ENCODE assay signal across 27 cellular contexts in the genomic region with DNA sequence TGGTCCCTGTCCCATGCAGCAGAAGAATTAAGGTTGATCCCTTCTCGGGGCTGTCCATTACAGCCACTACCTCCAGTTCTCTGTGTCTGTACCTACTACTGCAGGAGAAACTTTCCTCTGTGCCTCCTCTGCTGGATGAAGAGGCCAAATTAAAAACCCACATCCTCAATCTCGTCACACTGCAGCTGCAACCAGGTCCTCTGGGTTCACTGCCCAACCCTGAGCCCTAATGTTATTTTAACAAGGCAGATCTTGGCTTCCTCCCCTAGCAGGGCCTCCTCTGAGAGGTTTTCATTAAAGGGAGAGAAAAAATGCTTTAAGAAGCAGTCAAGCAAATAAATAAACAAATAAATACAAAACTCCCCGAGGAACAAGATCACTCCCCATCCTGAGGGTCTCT.
DNase-seq lines count a peak whose midpoint lies in the region; ATAC-seq and TF ChIP-seq lines count a peak whose summit lies in the region.
"Had no signal": no experiment of that assay in that cellular context is flagged by ENCODE, and none has a peak within 500 bp of the region (broad histone marks: within the 10 kb centered on the region; RNA-seq: fewer than 3 reads in every experiment).

No MANE protein-coding gene starts in this region.

- CTCF ChIA-PET in activated CD8-positive, alpha-beta T cell treated with anti-CD3 and anti-CD28 coated beads for 36 hours (lab: Charles Lee), result interaction anchor here (0.8 kb wide), 1 partner anchor 23 kb away, joined by 3 read pairs; no protein-coding TSS in a partner anchor

- H3K9me3 Mint-ChIP-seq in natural killer cell, result no peaks in the 10 kb centered on the region
- H3K9me3 Mint-ChIP-seq in natural killer cell treated with Interleukin-12 subunit alpha and Interleukin-12 subunit beta and Interleukin-15 and Interleukin-18, amount 100 ng/mL, for 72 hours, result no peaks in the 10 kb centered on the region
- no peaks in the 10 kb centered on the region for H3K9me3 Mint-ChIP-seq in activated CD8-positive, alpha-beta T cell treated with anti-CD3 and anti-CD28 coated beads for 36 hours
- no peaks in the 10 kb centered on the region for H3K9me3 Mint-ChIP-seq in stimulated activated effector memory CD8-positive, alpha-beta T cell treated with anti-CD3 and anti-CD28 coated beads, Interleukin-12 subunit alpha, Interleukin-12 subunit beta, amount 100 ng/mL, for 72 hours
- H3K9me3 Mint-ChIP-seq: activated B cell treated with CpG ODN at 0.5 μM for 24 hours; activated T-helper 1 cell treated with anti-CD3 and anti-CD28 coated beads, Interleukin-12 subunit alpha, Interleukin-12 subunit beta, Interleukin-2, Interleukin-4 antibody, amounts not matched to agents 30 ng/mL and 10 ng/mL and 1 ng/mL, durations not matched to agents 14 hours and 24 hours and 36 hours; HFFc6; memory B cell; stimulated activated naive CD8-positive, alpha-beta T cell treated with anti-CD3 and anti-CD28 coated beads, Interleukin-15, amount 100 ng/mL, for 72 hours had no signal

- no peak for DNase-seq in natural killer cell
- DNase-seq in natural killer cell treated with Interleukin-12 subunit alpha and Interleukin-12 subunit beta and Interleukin-15 and Interleukin-18, amount 100 ng/mL, for 72 hours (ENCODE audit: low spot score), result no peak
- no peak for DNase-seq in activated CD8-positive, alpha-beta T cell treated with anti-CD3 and anti-CD28 coated beads for 36 hours
- no peak for DNase-seq in stimulated activated effector memory CD8-positive, alpha-beta T cell treated with anti-CD3 and anti-CD28 coated beads, Interleukin-12 subunit alpha, Interleukin-12 subunit beta, amount 100 ng/mL, for 72 hours (ENCODE audit: low spot score in 2 of 2)
- no peak for DNase-seq in NCI-H1105 (lab: John Stamatoyannopoulos, UW)
- no peak for DNase-seq in T-helper 9 cell
- DNase-seq: activated B cell treated with CpG ODN at 0.5 μM for 24 hours; activated CD8-positive, alpha-beta memory T cell treated with anti-CD3 and anti-CD28 coated beads, Interleukin-2, amount 50 U/mL, for 48 hours; activated naive CD4-positive, alpha-beta T cell treated with anti-CD3 and anti-CD28 coated beads, Interleukin-2, amount 50 U/mL, for 16 hours; Caco-2; GOT3; HFFc6; MG63; NCI-H2081; NCI-H524 treated with DMSO at 0.1 percent for 48 hours; PC-9; SHP77 treated with DMSO at 0.1 percent for 48 hours; stimulated activated CD8-positive, alpha-beta memory T cell treated with anti-CD3 and anti-CD28 coated beads, Interleukin-4, amount 100 ng/mL, for 48 hours; stimulated activated naive CD8-positive, alpha-beta T cell treated with anti-CD3 and anti-CD28 coated beads, Interleukin-15, amount 100 ng/mL, for 72 hours had no signal

- peak overlapping the region; percentile 56 to 85 for H3K27ac Mint-ChIP-seq in natural killer cell
- H3K27ac Mint-ChIP-seq in natural killer cell treated with Interleukin-12 subunit alpha and Interleukin-12 subunit beta and Interleukin-15 and Interleukin-18, amount 100 ng/mL, for 72 hours, result peak overlapping the region in 1 of 2 donors; percentile 11
- H3K27ac Mint-ChIP-seq in activated CD8-positive, alpha-beta T cell treated with anti-CD3 and anti-CD28 coated beads for 36 hours, result no peak overlapping the region
- H3K27ac Mint-ChIP-seq in stimulated activated effector memory CD8-positive, alpha-beta T cell treated with anti-CD3 and anti-CD28 coated beads, Interleukin-12 subunit alpha, Interleukin-12 subunit beta, amount 100 ng/mL, for 72 hours, result peak overlapping the region; percentile 18
- H3K27ac Mint-ChIP-seq: activated B cell treated with CpG ODN at 0.5 μM for 24 hours; activated T-helper 1 cell treated with anti-CD3 and anti-CD28 coated beads, Interleukin-12 subunit alpha, Interleukin-12 subunit beta, Interleukin-2, Interleukin-4 antibody, amounts not matched to agents 30 ng/mL and 10 ng/mL and 1 ng/mL, durations not matched to agents 14 hours and 24 hours and 36 hours; HFFc6; memory B cell; stimulated activated naive CD8-positive, alpha-beta T cell treated with anti-CD3 and anti-CD28 coated beads, Interleukin-15, amount 100 ng/mL, for 72 hours had no signal

- peaks cover 0 to 16% of the 10 kb centered on the region in 2 donors for H3K27me3 Mint-ChIP-seq in natural killer cell (ENCODE audit: low read depth in 2 of 2)
- H3K27me3 Mint-ChIP-seq in natural killer cell treated with Interleukin-12 subunit alpha and Interleukin-12 subunit beta and Interleukin-15 and Interleukin-18, amount 100 ng/mL, for 72 hours, result no peaks in the 10 kb centered on the region
- no peaks in the 10 kb centered on the region for H3K27me3 Mint-ChIP-seq in activated CD8-positive, alpha-beta T cell treated with anti-CD3 and anti-CD28 coated beads for 36 hours
- H3K27me3 Mint-ChIP-seq: stimulated activated naive CD8-positive, alpha-beta T cell treated with anti-CD3 and anti-CD28 coated beads, Interleukin-15, amount 100 ng/mL, for 72 hours had no signal

- H3K36me3 ChIP-seq in KOPT-K1 (ENCODE audit: insufficient read depth, low read length), result no peaks in the 10 kb centered on the region
- H3K36me3 ChIP-seq: MG63 had no signal

- H3K9me3 ChIP-seq in KOPT-K1 (ENCODE audit: insufficient read depth, low read length, poor library complexity, severe bottlenecking), result no peaks in the 10 kb centered on the region
- H3K9me3 ChIP-seq: ascending aorta, Caco-2, gastroesophageal sphincter, MG63, thoracic aorta had no signal

- peak; percentile 49 to 79 (median 52) for ATAC-seq in natural killer cell
- no peak for ATAC-seq in natural killer cell treated with Interleukin-12 subunit alpha and Interleukin-12 subunit beta and Interleukin-15 and Interleukin-18, amount 100 ng/mL, for 72 hours
- ATAC-seq in activated CD8-positive, alpha-beta T cell treated with anti-CD3 and anti-CD28 coated beads for 36 hours, result peak; percentile 39
- ATAC-seq in stimulated activated effector memory CD8-positive, alpha-beta T cell treated with anti-CD3 and anti-CD28 coated beads, Interleukin-12 subunit alpha, Interleukin-12 subunit beta, amount 100 ng/mL, for 72 hours, result no peak
- ATAC-seq in GM19395 (IDR thresholded peaks at IDR 0.05; ENCODE audit: unreplicated experiment), result no peak
- ATAC-seq: gastroesophageal sphincter; stimulated activated naive CD8-positive, alpha-beta T cell treated with anti-CD3 and anti-CD28 coated beads, Interleukin-15, amount 100 ng/mL, for 72 hours had no signal

- H3K4me1 Mint-ChIP-seq in natural killer cell, result peaks cover 35 to 38% of the 10 kb centered on the region in 2 donors
- H3K4me1 Mint-ChIP-seq in natural killer cell treated with Interleukin-12 subunit alpha and Interleukin-12 subunit beta and Interleukin-15 and Interleukin-18, amount 100 ng/mL, for 72 hours (ENCODE audit: low read depth in 2 of 2), result peaks cover 15 to 32% of the 10 kb centered on the region in 2 donors
- peaks cover 10% of the 10 kb centered on the region for H3K4me1 Mint-ChIP-seq in activated CD8-positive, alpha-beta T cell treated with anti-CD3 and anti-CD28 coated beads for 36 hours (ENCODE audit: low read depth)
- H3K4me1 Mint-ChIP-seq in stimulated activated effector memory CD8-positive, alpha-beta T cell treated with anti-CD3 and anti-CD28 coated beads, Interleukin-12 subunit alpha, Interleukin-12 subunit beta, amount 100 ng/mL, for 72 hours, result peaks cover 14% of the 10 kb centered on the region
- H3K4me1 Mint-ChIP-seq: activated B cell treated with CpG ODN at 0.5 μM for 24 hours, memory B cell had no signal

- peak overlapping the region; percentile 72 for H3K4me3 Mint-ChIP-seq in natural killer cell
- H3K4me3 Mint-ChIP-seq in natural killer cell treated with Interleukin-12 subunit alpha and Interleukin-12 subunit beta and Interleukin-15 and Interleukin-18, amount 100 ng/mL, for 72 hours, result no peak overlapping the region
- H3K4me3 Mint-ChIP-seq in activated CD8-positive, alpha-beta T cell treated with anti-CD3 and anti-CD28 coated beads for 36 hours, result no peak overlapping the region
- H3K4me3 Mint-ChIP-seq in stimulated activated effector memory CD8-positive, alpha-beta T cell treated with anti-CD3 and anti-CD28 coated beads, Interleukin-12 subunit alpha, Interleukin-12 subunit beta, amount 100 ng/mL, for 72 hours, result no peak overlapping the region
- H3K4me3 Mint-ChIP-seq: activated B cell treated with CpG ODN at 0.5 μM for 24 hours; activated T-helper 1 cell treated with anti-CD3 and anti-CD28 coated beads, Interleukin-12 subunit alpha, Interleukin-12 subunit beta, Interleukin-2, Interleukin-4 antibody, amounts not matched to agents 30 ng/mL and 10 ng/mL and 1 ng/mL, durations not matched to agents 14 hours and 24 hours and 36 hours; HFFc6; memory B cell; stimulated activated naive CD8-positive, alpha-beta T cell treated with anti-CD3 and anti-CD28 coated beads, Interleukin-15, amount 100 ng/mL, for 72 hours had no signal

- POLR2A ChIA-PET in activated CD8-positive, alpha-beta T cell treated with anti-CD3 and anti-CD28 coated beads for 36 hours (lab: Charles Lee), result no interaction called here

- H3K27ac ChIP-seq in KOPT-K1 (ENCODE audit: low read depth, low read length, poor library complexity, severe bottlenecking), result peak overlapping the region; percentile 59
- H3K27ac ChIP-seq: ascending aorta, gastroesophageal sphincter, hepatocyte, PC-9, thoracic aorta had no signal

- intact Hi-C loops in natural killer cell (cut with micrococcal nuclease), result no loop called here
- intact Hi-C loops in activated CD8-positive, alpha-beta T cell treated with anti-CD3 and anti-CD28 coated beads for 36 hours (cut with micrococcal nuclease), result no loop called here

- H3K36me3 Mint-ChIP-seq in natural killer cell, result no peaks in the 10 kb centered on the region
- no peaks in the 10 kb centered on the region for H3K36me3 Mint-ChIP-seq in natural killer cell treated with Interleukin-12 subunit alpha and Interleukin-12 subunit beta and Interleukin-15 and Interleukin-18, amount 100 ng/mL, for 72 hours
- no peaks in the 10 kb centered on the region for H3K36me3 Mint-ChIP-seq in activated CD8-positive, alpha-beta T cell treated with anti-CD3 and anti-CD28 coated beads for 36 hours (ENCODE audit: low read depth)
- H3K36me3 Mint-ChIP-seq in stimulated activated effector memory CD8-positive, alpha-beta T cell treated with anti-CD3 and anti-CD28 coated beads, Interleukin-12 subunit alpha, Interleukin-12 subunit beta, amount 100 ng/mL, for 72 hours, result no peaks in the 10 kb centered on the region
- H3K36me3 Mint-ChIP-seq: memory B cell had no signal

- no peak for TF ChIP-seq CTCF in natural killer cell (IDR thresholded peaks at IDR 0.05)
- no peak for TF ChIP-seq CTCF in activated CD8-positive, alpha-beta T cell treated with anti-CD3 and anti-CD28 coated beads for 36 hours (IDR thresholded peaks at IDR 0.05)

Comparison
In these comparisons a context has a peak if more than half of its experiments do, and no peak if none do; other contexts are left out.
1. ATAC-seq: peak in natural killer cell (3 of 3) and activated CD8-positive, alpha-beta T cell treated with anti-CD3 and anti-CD28 coated beads for 36 hours (single experiment); none in natural killer cell treated with Interleukin-12 subunit alpha and Interleukin-12 subunit beta and Interleukin-15 and Interleukin-18, amount 100 ng/mL, for 72 hours (0 of 2), stimulated activated effector memory CD8-positive, alpha-beta T cell treated with anti-CD3 and anti-CD28 coated beads, Interleukin-12 subunit alpha, Interleukin-12 subunit beta, amount 100 ng/mL, for 72 hours (single experiment) and GM19395 (single experiment).